8 cellular contexts compared by ENCODE assay signal in genomic region chr14:37594238-37594915, GRCh38. TPM values are rescaled to one million over a fixed set of nuclear protein-coding genes. Genes with fewer than 3 reads are reported as not detected.
DNase-seq lines count a peak whose midpoint lies in the region; ATAC-seq, FAIRE-seq and TF ChIP-seq lines count a peak whose summit lies in the region.

No MANE protein-coding gene starts in this region.

- peaks cover 0 to 44% of the 10 kb centered on the region in 2 donors for H3K4me1 ChIP-seq in muscle layer of duodenum (ENCODE audit: control insufficient read depth in 1 of 2, insufficient read depth in 2 of 2, low read length in 2 of 2)

- H3K9me3 ChIP-seq in SU-DHL-6 (ENCODE audit: insufficient read depth, low read length) (no peaks in the 10 kb centered on the region), muscle layer of duodenum (ENCODE audit: control insufficient read depth in 1 of 2, low read length in 2 of 2) (no peaks in the 10 kb centered on the region)

- no peak overlapping the region for H3K4me2 ChIP-seq in SU-DHL-6 (ENCODE audit: low read depth, low read length, poor library complexity, severe bottlenecking)

- H3K9ac ChIP-seq in SU-DHL-6 (ENCODE audit: low read length): no peak overlapping the region

- no peak overlapping the region for H2AFZ ChIP-seq in SU-DHL-6 (ENCODE audit: low read depth, low read length, severe bottlenecking)

- no peak for ATAC-seq in GM18502 (IDR thresholded peaks at IDR 0.05; ENCODE audit: poor library complexity, unreplicated experiment)

- H3K4me3 ChIP-seq in GM12865 (ENCODE audit: low read depth, low read length) (no peak overlapping the region), SU-DHL-6 (ENCODE audit: insufficient read depth, low read length, poor library complexity, severe bottlenecking) (no peak overlapping the region), muscle layer of duodenum (ENCODE audit: low read depth in 1 of 2, low read length in 2 of 2) (peak overlapping the region; percentile 53 to 55)

- no peak overlapping the region for H3K27ac ChIP-seq in SU-DHL-6 (ENCODE audit: low read depth, low read length)
- peak overlapping the region; percentile 49 for H3K27ac ChIP-seq in muscle layer of duodenum (ENCODE audit: low read length)

- peaks cover 9% of the 10 kb centered on the region for H3K36me3 Mint-ChIP-seq in endothelial cell (ENCODE audit: low read depth, unreplicated experiment)

- H3K4me1 Mint-ChIP-seq in endothelial cell (ENCODE audit: unreplicated experiment): peaks cover 26% of the 10 kb centered on the region

- peaks cover 46% of the 10 kb centered on the region for H3K27me3 Mint-ChIP-seq in endothelial cell (ENCODE audit: unreplicated experiment)

- DNase-seq in ACHN (peak; percentile 77), GM12865 (ENCODE audit: low read depth) (peak; percentile 6), NCI-H187 (lab: John Stamatoyannopoulos, UW) (peak; percentile 89 to 92), endothelial cell (ENCODE audit: low spot score) (peak; percentile 80), urothelium cell line (ENCODE audit: low spot score) (peak; percentile 56)

- H4K20me1 ChIP-seq in SU-DHL-6 (ENCODE audit: low read depth, low read length): no peaks in the 10 kb centered on the region

- H3K9me3 Mint-ChIP-seq in endothelial cell (ENCODE audit: unreplicated experiment): no peaks in the 10 kb centered on the region

- in situ Hi-C loops in ACHN (cut with HindIII; ENCODE audit: low pct_ligation_motif_present, low pct_unique_long_range_greater_than_20kb, low sequenced_read_pairs): no loop called here

- TF ChIP-seq CTCF in GM12865 (IDR thresholded peaks at IDR 0.05; ENCODE audit: insufficient read depth, low read depth, low read length, missing control alignments) (no peak), SU-DHL-6 (IDR thresholded peaks at IDR 0.05; ENCODE audit: insufficient read depth, low read length, poor library complexity, severe bottlenecking) (peak; percentile 31), endothelial cell (IDR thresholded peaks at IDR 0.05; ENCODE audit: unreplicated experiment) (peak; percentile 89)

- FAIRE-seq in urothelium cell line (lab: Jason Lieb, UNC): no peak

- H3K9me2 ChIP-seq in SU-DHL-6 (replicated peaks; ENCODE audit: insufficient read depth, low read length): no peaks in the 10 kb centered on the region

- no peaks in the 10 kb centered on the region for H3K79me2 ChIP-seq in SU-DHL-6 (ENCODE audit: insufficient read depth, low read length)

- no peak overlapping the region for H3K27ac Mint-ChIP-seq in endothelial cell (ENCODE audit: unreplicated experiment)

- H3K27me3 ChIP-seq in SU-DHL-6 (ENCODE audit: low read length) (no peaks in the 10 kb centered on the region), muscle layer of duodenum (ENCODE audit: low read depth, low read length) (peaks cover 78% of the 10 kb centered on the region)

- H3K36me3 ChIP-seq in SU-DHL-6 (ENCODE audit: low read length) (no peaks in the 10 kb centered on the region), muscle layer of duodenum (ENCODE audit: control insufficient read depth in 1 of 2, insufficient read depth in 2 of 2, low read length in 2 of 2) (no peaks in the 10 kb centered on the region)

- no peaks in the 10 kb centered on the region for H3F3A ChIP-seq in SU-DHL-6 (ENCODE audit: insufficient read depth)

- peak overlapping the region; percentile 92 for H3K4me3 Mint-ChIP-seq in endothelial cell (ENCODE audit: unreplicated experiment)

RNA-seq across cellular contexts. Expression of gene FOXA1, which starts 0.7 kb away (rescaled TPM):
- total RNA-seq in endothelial cell (ENCODE audit: unreplicated experiment): 5.2 TPM

RNA-seq across cellular contexts. Expression of gene TTC6, which starts 1.1 kb away (rescaled TPM):
- total RNA-seq in endothelial cell (ENCODE audit: unreplicated experiment): 8.5 TPM

Comparison
In these comparisons a context has a peak if more than half of its experiments do, and no peak if none do; other contexts are left out.
1. DNase-seq: peak in every context shown above with its lines; median percentile 90 in NCI-H187; 80 in endothelial cell; 77 in ACHN; 56 in urothelium cell line; 6 in GM12865.
2. H3K4me3 ChIP-seq: peak in muscle layer of duodenum (2 of 2); none in GM12865 (single experiment) and SU-DHL-6 (single experiment).